ENCODE assay signal across 11 cellular contexts in the genomic region with DNA sequence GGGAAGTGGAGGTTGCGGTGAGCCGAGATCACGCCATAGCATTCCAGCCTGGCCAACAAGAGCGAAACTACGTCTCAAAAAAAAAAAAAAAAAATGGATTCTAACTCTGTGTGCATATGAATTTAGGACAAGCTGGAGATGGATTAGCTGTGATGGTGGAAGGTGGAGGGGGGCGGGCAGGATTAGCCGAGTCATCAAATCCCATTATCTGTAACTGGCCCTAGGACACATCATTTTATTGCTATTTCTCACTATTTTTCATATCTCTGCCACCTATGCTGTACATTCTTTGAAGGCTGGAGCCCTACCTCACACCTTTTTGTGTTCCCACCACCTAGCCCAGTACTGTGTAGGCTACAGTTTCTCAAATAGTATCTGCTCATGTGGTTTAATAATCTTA. TPM values are rescaled to one million over a fixed set of nuclear protein-coding genes. Genes with fewer than 3 reads are reported as not detected.
"Had no signal": no experiment of that assay in that cellular context is flagged by ENCODE, and none has a peak within 500 bp of the region (broad histone marks: within the 10 kb centered on the region; RNA-seq: fewer than 3 reads in every experiment).

No MANE protein-coding gene starts in this region.

- H3K27ac ChIP-seq: HL-60 had no signal

- DNase-seq: H7, HFFc6, Kasumi-1, KG1 had no signal

- H3K36me3 ChIP-seq: HAP-1 had no signal

- ATAC-seq: GM23338, HCT116 had no signal

- H3K4me1 ChIP-seq: HAP-1 had no signal

- H3K4me3 ChIP-seq: GM23338, HAP-1 had no signal

- H3K9me3 ChIP-seq: HAP-1 had no signal

- H2AFZ ChIP-seq: GM23338 had no signal

- H3K4me2 ChIP-seq: GM23338 had no signal

RNA-seq across cellular contexts. Expression of a gene that starts 7.3 kb away (rescaled TPM):
- polyA plus RNA-seq: GM23338, IgD-negative memory B cell had no signal

RNA-seq across cellular contexts. Expression of a gene that starts 32.8 kb away (rescaled TPM):
- total RNA-seq: GM23338, H4, H7, HFFc6, HT1080 had no signal
- polyA plus RNA-seq: GM23338, IgD-negative memory B cell had no signal

RNA-seq across cellular contexts. Expression of a gene that starts 41.1 kb away (rescaled TPM):
- total RNA-seq: GM23338, H4, H7, HFFc6, HT1080 had no signal
- polyA plus RNA-seq: GM23338, IgD-negative memory B cell had no signal
